ENCODE assay signal across 15 cellular contexts in genomic region chr5:1376921-1377320, GRCh38. TPM values are rescaled to one million over a fixed set of nuclear protein-coding genes. Genes with fewer than 3 reads are reported as not detected.
DNase-seq lines count a peak whose midpoint lies in the region; ATAC-seq and TF ChIP-seq lines count a peak whose summit lies in the region.
"Had no signal": no experiment of that assay in that cellular context is flagged by ENCODE, and none has a peak within 500 bp of the region (broad histone marks: within the 10 kb centered on the region; RNA-seq: fewer than 3 reads in every experiment).

No MANE protein-coding gene starts in this region.

- H3K4me3 ChIP-seq in MG63 (no peak overlapping the region), WERI-Rb-1 (ENCODE audit: low read depth, low read length) (no peak overlapping the region)
- H3K4me3 ChIP-seq: BLaER1 treated with 17β-estradiol and CSF1 and Interleukin-3, amounts not matched to agents 10 nM and 100 nM; GM23338 had no signal

- peaks cover 15% of the 10 kb centered on the region for H3K9me3 ChIP-seq in MG63
- H3K9me3 ChIP-seq in WERI-Rb-1 (ENCODE audit: severe bottlenecking) = peaks cover 21% of the 10 kb centered on the region

- H3K4me3 Mint-ChIP-seq in CD14-positive monocyte (no peak overlapping the region), HFFc6 (no peak overlapping the region)
- no peak overlapping the region for H3K4me3 Mint-ChIP-seq in stimulated activated naive CD8-positive, alpha-beta T cell treated with anti-CD3 and anti-CD28 coated beads, Interleukin-15, amount 100 ng/mL, for 72 hours
- H3K4me3 Mint-ChIP-seq: CD4-positive, alpha-beta T cell; GM23338 had no signal

- no peak overlapping the region for H3K27ac Mint-ChIP-seq in CD14-positive monocyte
- H3K27ac Mint-ChIP-seq in stimulated activated naive CD8-positive, alpha-beta T cell treated with anti-CD3 and anti-CD28 coated beads, Interleukin-15, amount 100 ng/mL, for 72 hours = no peak overlapping the region
- H3K27ac Mint-ChIP-seq in HFFc6 = no peak overlapping the region
- H3K27ac Mint-ChIP-seq: CD4-positive, alpha-beta T cell; GM23338 had no signal

- intact Hi-C loops in CD14-positive monocyte (cut with micrococcal nuclease) = no loop called here

- no peak for ATAC-seq in stimulated activated naive CD8-positive, alpha-beta T cell treated with anti-CD3 and anti-CD28 coated beads, Interleukin-15, amount 100 ng/mL, for 72 hours
- ATAC-seq: GM23338 had no signal

- peak; percentile 3 for DNase-seq in CD14-positive monocyte (ENCODE audit: low spot score)
- DNase-seq in MG63 = peak; percentile 84
- no peak for DNase-seq in WERI-Rb-1
- DNase-seq in myocyte (ENCODE audit: low read depth) = peak; percentile 62
- no peak for DNase-seq in stimulated activated naive CD8-positive, alpha-beta T cell treated with anti-CD3 and anti-CD28 coated beads, Interleukin-15, amount 100 ng/mL, for 72 hours
- no peak for DNase-seq in MV-4-11 (lab: John Stamatoyannopoulos, UW)
- DNase-seq in HFFc6 = no peak
- no peak for DNase-seq in stimulated activated naive CD4-positive, alpha-beta T cell treated with Interleukin-2 at 50 U/mL for 16 hours (lab: John Stamatoyannopoulos, UW)
- DNase-seq: CD4-positive, alpha-beta T cell; DND-41; GF-D8; H7 had no signal

- H3K36me3 ChIP-seq in MG63 (no peaks in the 10 kb centered on the region), WERI-Rb-1 (no peaks in the 10 kb centered on the region; the same call in 1 of the 2 replicates)

- peaks cover 8% of the 10 kb centered on the region for H3K4me1 Mint-ChIP-seq in CD14-positive monocyte
- H3K4me1 Mint-ChIP-seq in stimulated activated naive CD8-positive, alpha-beta T cell treated with anti-CD3 and anti-CD28 coated beads, Interleukin-15, amount 100 ng/mL, for 72 hours = peaks cover 19% of the 10 kb centered on the region
- no peaks in the 10 kb centered on the region for H3K4me1 Mint-ChIP-seq in HFFc6 (ENCODE audit: low read depth)

- TF ChIP-seq CTCF in CD14-positive monocyte (IDR thresholded peaks at IDR 0.05) = no peak
- TF ChIP-seq CTCF in WERI-Rb-1 (IDR thresholded peaks at IDR 0.05; ENCODE audit: low read depth, low read length) = no peak
- no peak for TF ChIP-seq CTCF in HFFc6 (IDR thresholded peaks at IDR 0.05)

- H3K27me3 Mint-ChIP-seq in CD14-positive monocyte (ENCODE audit: low read depth in 3 of 3) (peaks cover 18 to 47% (median 27%) of the 10 kb centered on the region in 3 donors), HFFc6 (ENCODE audit: insufficient read depth) (peaks cover 54% of the 10 kb centered on the region)
- H3K27me3 Mint-ChIP-seq in stimulated activated naive CD8-positive, alpha-beta T cell treated with anti-CD3 and anti-CD28 coated beads, Interleukin-15, amount 100 ng/mL, for 72 hours = peaks cover 7% of the 10 kb centered on the region
- H3K27me3 Mint-ChIP-seq: CD4-positive, alpha-beta T cell; IgD-negative memory B cell had no signal

- no peaks in the 10 kb centered on the region for H3K36me3 Mint-ChIP-seq in CD14-positive monocyte
- H3K36me3 Mint-ChIP-seq in HFFc6 (ENCODE audit: low read depth) = no peaks in the 10 kb centered on the region

- peak overlapping the region; percentile 14; the same call in 1 of the 2 replicates for H3K27ac ChIP-seq in WERI-Rb-1
- H3K27ac ChIP-seq: BLaER1 treated with 17β-estradiol and CSF1 and Interleukin-3, amounts not matched to agents 10 nM and 100 nM had no signal

- peaks cover 6% of the 10 kb centered on the region; the same call in 1 of the 2 replicates for H3K27me3 ChIP-seq in MG63
- no peaks in the 10 kb centered on the region for H3K27me3 ChIP-seq in WERI-Rb-1 (ENCODE audit: insufficient read depth, low read depth, severe bottlenecking)

- H3K9me3 Mint-ChIP-seq in CD14-positive monocyte = peaks cover 6 to 15% (median 13%) of the 10 kb centered on the region in 7 donors
- H3K9me3 Mint-ChIP-seq in stimulated activated naive CD8-positive, alpha-beta T cell treated with anti-CD3 and anti-CD28 coated beads, Interleukin-15, amount 100 ng/mL, for 72 hours = no peaks in the 10 kb centered on the region
- 0 out of 2 replicates have a peak, but pooled peaks cover 3% of the 10 kb centered on the region for H3K9me3 Mint-ChIP-seq in HFFc6
- H3K9me3 Mint-ChIP-seq: CD4-positive, alpha-beta T cell; IgD-negative memory B cell had no signal

RNA-seq across cellular contexts. Expression of gene CLPTM1L, which starts 32.0 kb away (rescaled TPM):
- 10 to 100 TPM; 14.1 to 35.0 TPM for polyA plus RNA-seq in CD14-positive monocyte
- total RNA-seq in MG63 (2014; rRNA removed; shearing (Covaris generic); ENCODE audit: low replicate concordance) = 543 and 925 TPM in 2 replicates
- total RNA-seq in myocyte = 156 and 169 TPM in 2 replicates
- polyA plus RNA-seq in myocyte (2012) = 120 TPM
- total RNA-seq in HFFc6 (2021; fragmentation: NEBNext Ultra II Directional; extraction: Animal tissue kit (Norgen Biotek cat#: 25700)) = 100 to 1,000 TPM; 119 to 164 (median 143) TPM

Comparison
In these comparisons a context has a peak if more than half of its experiments do, and no peak if none do; other contexts are left out.
1. DNase-seq: peak in CD14-positive monocyte (single experiment), MG63 (single experiment) and myocyte (single experiment); none in WERI-Rb-1 (single experiment), stimulated activated naive CD8-positive, alpha-beta T cell treated with anti-CD3 and anti-CD28 coated beads, Interleukin-15, amount 100 ng/mL, for 72 hours (0 of 2), MV-4-11 (single experiment), HFFc6 (single experiment) and stimulated activated naive CD4-positive, alpha-beta T cell treated with Interleukin-2 at 50 U/mL for 16 hours (single experiment).